Comparison of ENCODE assay signal across 18 cellular contexts in genomic region chr18:4181882-4182568, GRCh38.
DNase-seq lines count a peak whose midpoint lies in the region; ATAC-seq lines count a peak whose summit lies in the region.
"Had no signal": no experiment of that assay in that cellular context is flagged by ENCODE, and none has a peak within 500 bp of the region (broad histone marks: within the 10 kb centered on the region; RNA-seq: fewer than 3 reads in every experiment).

No MANE protein-coding gene starts in this region.

- H3K9me3 ChIP-seq in HUES64 (ENCODE audit: insufficient read depth, low read depth, low read length) = peaks cover 14% of the 10 kb centered on the region; the same call in 1 of the 2 replicates
- H3K9me3 ChIP-seq: colonic mucosa, MG63, SJSA1, vagina had no signal

- H3K27me3 ChIP-seq in HUES64 (ENCODE audit: insufficient read depth, low read length) = no peaks in the 10 kb centered on the region
- H3K27me3 ChIP-seq: colonic mucosa, MG63, SJSA1, vagina had no signal

- no peak for ATAC-seq in GM19467 (IDR thresholded peaks at IDR 0.05; ENCODE audit: unreplicated experiment)
- ATAC-seq in activated naive CD4-positive, alpha-beta T cell treated with anti-CD3 and anti-CD28 coated beads, Interleukin-2, amount 50 U/mL, for 72 hours = no peak
- ATAC-seq in HG03108 (IDR thresholded peaks at IDR 0.05; ENCODE audit: unreplicated experiment) = no peak
- ATAC-seq: left cardiac atrium; stimulated activated naive CD8-positive, alpha-beta T cell treated with anti-CD3 and anti-CD28 coated beads, Interleukin-15, Interleukin-2, amounts not matched to agents 100 U/mL and 50 U/mL, for 24 hours had no signal

- 0 out of 2 replicates have a peak overlapping the region, but pooled peaks have one; percentile 21 for H3K4me3 ChIP-seq in HUES64 (ENCODE audit: low read length)
- H3K4me3 ChIP-seq: colonic mucosa, MG63, SJSA1, vagina had no signal

- DNase-seq in Daoy (ENCODE audit: low read depth) (peak; percentile 12), SW480 (ENCODE audit: low spot score) (peak; percentile 36), left kidney (ENCODE audit: low read depth, low spot score) (peak; percentile 58), GM03348 (ENCODE audit: low spot score) (no peak)
- no peak for DNase-seq in activated naive CD4-positive, alpha-beta T cell treated with anti-CD3 and anti-CD28 coated beads, Interleukin-2, amount 50 U/mL, for 72 hours (ENCODE audit: low spot score in 2 of 2)
- DNase-seq: activated effector memory CD4-positive, alpha-beta T cell treated with anti-CD3 and anti-CD28 coated beads, Interleukin-2, amount 50 U/mL, for 16 hours; aorta; colonic mucosa; erythroblast; left cardiac atrium; MG63; NCI-H2081 treated with DMSO at 0.1 percent for 48 hours; stimulated activated naive CD8-positive, alpha-beta T cell treated with anti-CD3 and anti-CD28 coated beads, Interleukin-15, Interleukin-2, amounts not matched to agents 100 U/mL and 50 U/mL, for 24 hours had no signal

- no peaks in the 10 kb centered on the region for H3K36me3 ChIP-seq in HUES64 (ENCODE audit: insufficient read depth, low read length)
- H3K36me3 ChIP-seq: colonic mucosa, MG63, SJSA1, vagina had no signal

- no peak overlapping the region for H3K27ac Mint-ChIP-seq in activated naive CD4-positive, alpha-beta T cell treated with anti-CD3 and anti-CD28 coated beads, Interleukin-2, amount 50 U/mL, for 72 hours

- H3K27ac ChIP-seq in HUES64 (ENCODE audit: low read depth, low read length) = peak overlapping the region; percentile 62
- H3K27ac ChIP-seq: colonic mucosa, SJSA1, vagina had no signal

- WGBS in HUES64 = 46% methylated on average over 7 of the region's 7 CpGs

- no peaks in the 10 kb centered on the region for H3K36me3 Mint-ChIP-seq in activated naive CD4-positive, alpha-beta T cell treated with anti-CD3 and anti-CD28 coated beads, Interleukin-2, amount 50 U/mL, for 72 hours

- H3K4me1 ChIP-seq in HUES64 (ENCODE audit: insufficient read depth, low read length) = peaks cover 47% of the 10 kb centered on the region
- H3K4me1 ChIP-seq: colonic mucosa, SJSA1, vagina had no signal

- H3K9ac ChIP-seq in HUES64 (ENCODE audit: low read depth, low read length) = no peak overlapping the region; the same call in 1 of the 2 replicates

- peaks cover 6 to 9% of the 10 kb centered on the region in 2 donors for H3K9me3 Mint-ChIP-seq in activated naive CD4-positive, alpha-beta T cell treated with anti-CD3 and anti-CD28 coated beads, Interleukin-2, amount 50 U/mL, for 72 hours

Comparison
In these comparisons a context has a peak if more than half of its experiments do, and no peak if none do; other contexts are left out.
1. DNase-seq: peak in Daoy (single experiment), SW480 (single experiment) and left kidney (single experiment); none in GM03348 (single experiment) and activated naive CD4-positive, alpha-beta T cell treated with anti-CD3 and anti-CD28 coated beads, Interleukin-2, amount 50 U/mL, for 72 hours (0 of 2).